ENCODE assay signal across 8 cellular contexts in genomic region chr2:200862532-200863000, GRCh38. TPM values are rescaled to one million over a fixed set of nuclear protein-coding genes. Genes with fewer than 3 reads are reported as not detected.
DNase-seq lines count a peak whose midpoint lies in the region; ATAC-seq and TF ChIP-seq lines count a peak whose summit lies in the region.

No MANE protein-coding gene starts in this region.

- no peaks in the 10 kb centered on the region for H3K27me3 ChIP-seq in brain microvascular endothelial cell (replicated peaks)
- no peaks in the 10 kb centered on the region for H3K27me3 ChIP-seq in liver (ENCODE audit: control insufficient read depth in 4 of 4, insufficient read depth in 4 of 4, low read length in 3 of 4)

- H3K4me3 ChIP-seq in brain microvascular endothelial cell (ENCODE audit: low read depth, low read length), result peak overlapping the region; percentile 84
- peak overlapping the region; percentile 71 to 100 (median 89) for H3K4me3 ChIP-seq in liver (ENCODE audit: low read depth in 1 of 3, low read length in 3 of 3)

- H3K4me3 Mint-ChIP-seq in CD14-positive monocyte, result peak overlapping the region; percentile 89 to 97

- peak; percentile 60 for DNase-seq in CD14-positive monocyte (ENCODE audit: low spot score)
- DNase-seq in T-helper 9 cell, result peak; percentile 44
- DNase-seq in brain microvascular endothelial cell, result peak; percentile 68
- DNase-seq in stimulated activated CD4-positive, alpha-beta T cell treated with anti-CD3 and anti-CD28 coated beads, TNF-alpha, amount 100 ng/mL, for 24 hours (ENCODE audit: low read depth in 3 of 3), result peak; percentile 29 to 66 (median 48)
- no peak for DNase-seq in LoVo (ENCODE audit: low spot score)

- H3K9me3 ChIP-seq in liver (ENCODE audit: control insufficient read depth in 4 of 4, low read length in 3 of 4), result no peaks in the 10 kb centered on the region

- peak; percentile 21 for ATAC-seq in HG02973 (IDR thresholded peaks at IDR 0.05; ENCODE audit: unreplicated experiment)
- no peak for ATAC-seq in HG03196 (IDR thresholded peaks at IDR 0.05; ENCODE audit: unreplicated experiment)

- H3K4me1 ChIP-seq in liver (ENCODE audit: control insufficient read depth in 4 of 4, insufficient read depth in 4 of 4, low read length in 3 of 4), result peaks cover 2 to 43% (median 31%) of the 10 kb centered on the region in 4 donors

- H3K9me3 Mint-ChIP-seq in CD14-positive monocyte, result peaks cover 0 to 1% (median 0%) of the 10 kb centered on the region in 7 donors

- H3K27ac ChIP-seq in brain microvascular endothelial cell, result peak overlapping the region; percentile 98
- H3K27ac ChIP-seq in liver (ENCODE audit: low read depth in 1 of 2, low read length in 2 of 2), result peak overlapping the region; percentile 100

- no peak for TF ChIP-seq RAD21 in liver (IDR thresholded peaks at IDR 0.05)

- in situ Hi-C loops in brain microvascular endothelial cell (cut with HindIII; ENCODE audit: low pct_ligation_motif_present, low sequenced_read_pairs), result no loop called here

- no peak for TF ChIP-seq CTCF in CD14-positive monocyte (IDR thresholded peaks at IDR 0.05)
- no peak for TF ChIP-seq CTCF in brain microvascular endothelial cell (IDR thresholded peaks at IDR 0.05; ENCODE audit: low read depth, low read length, missing control alignments)
- no peak for TF ChIP-seq CTCF in liver (IDR thresholded peaks at IDR 0.05; ENCODE audit: low read depth, low read length, missing input control)

- peak overlapping the region; percentile 98 to 100 (median 100) for H3K27ac Mint-ChIP-seq in CD14-positive monocyte

- H3K4me1 Mint-ChIP-seq in CD14-positive monocyte, result peaks cover 42% of the 10 kb centered on the region

- under 1% methylated on average over 13 of the region's 13 CpGs for WGBS in liver

- intact Hi-C loops in CD14-positive monocyte (cut with micrococcal nuclease), result loop anchor here (5.0 to 10.0 kb wide), 3 partner anchors 50 to 228 kb away; partner anchors contain the start of gene BZW1 (in 2 of the 2)

- H3K36me3 ChIP-seq in brain microvascular endothelial cell (replicated peaks) (peaks cover 46% of the 10 kb centered on the region), liver (ENCODE audit: control insufficient read depth in 4 of 4, insufficient read depth in 3 of 4, low read depth in 1 of 4, low read length in 3 of 4) (peaks cover 0 to 24% (median 16%) of the 10 kb centered on the region in 4 donors)

- H3K27me3 Mint-ChIP-seq in CD14-positive monocyte (ENCODE audit: low read depth in 3 of 3), result no peaks in the 10 kb centered on the region

- peaks cover 40 to 48% of the 10 kb centered on the region in 2 donors for H3K36me3 Mint-ChIP-seq in CD14-positive monocyte

- H3K9ac ChIP-seq in liver (ENCODE audit: low read depth in 1 of 2, low read length in 2 of 2), result peak overlapping the region; percentile 99 to 100

TF ChIP-seq in liver, 16 proteins besides CTCF, POLR2A, EP300 and RAD21:
- no peak for TF ChIP-seq ATF3 (IDR thresholded peaks at IDR 0.05)
- no peak for TF ChIP-seq ZBTB33 (IDR thresholded peaks at IDR 0.05)
- TF ChIP-seq GABPA (IDR thresholded peaks at IDR 0.05 in 1 of 2, conservative IDR thresholded peaks at IDR 0.05 in 1 of 2), result no peak
- no peak for TF ChIP-seq FOXA1 (IDR thresholded peaks at IDR 0.05)
- peak; percentile 23 for TF ChIP-seq REST (IDR thresholded peaks at IDR 0.05)
- TF ChIP-seq TAF1 (conservative IDR thresholded peaks at IDR 0.05), result no peak
- TF ChIP-seq YY1 (IDR thresholded peaks at IDR 0.05), result peak; percentile 52
- TF ChIP-seq RXRA (IDR thresholded peaks at IDR 0.05), result no peak
- no peak for TF ChIP-seq SP1 (IDR thresholded peaks at IDR 0.05)
TF ChIP-seq in liver: peak in this region for 2.

RNA-seq across cellular contexts. Expression of gene CLK1, which starts 1.9 kb away (rescaled TPM):
- polyA plus RNA-seq in CD14-positive monocyte (1 to 10 TPM; 7.5 to 8.2 TPM), liver (10 to 100 TPM; 21.2 to 53.7 TPM)
- 10 to 100 TPM; 69.9 to 86.3 TPM for total RNA-seq in liver

RNA-seq across cellular contexts. Expression of gene PPIL3, which starts 26.3 kb away (rescaled TPM):
- polyA plus RNA-seq in CD14-positive monocyte (10 to 100 TPM; 12.3 to 20.4 TPM), liver (1 to 10 TPM; 8.6 to 9.1 TPM)
- 10 to 100 TPM; 30.7 to 35.4 TPM for total RNA-seq in liver

RNA-seq across cellular contexts. Expression of gene NIF3L1, which starts 26.6 kb away (rescaled TPM):
- polyA plus RNA-seq in CD14-positive monocyte, result 10 to 100 TPM; 16.9 to 18.0 TPM
- 10 to 100 TPM; 19.0 to 20.7 TPM for total RNA-seq in liver
- polyA plus RNA-seq in liver, result 10 to 100 TPM; 13.2 to 14.0 TPM

RNA-seq across cellular contexts. Expression of gene BZW1, which starts 50.9 kb away (rescaled TPM):
- polyA plus RNA-seq in CD14-positive monocyte (100 to 1,000 TPM; 202 to 221 TPM), liver (100 to 1,000 TPM in 1 of 2 donors, 10 to 100 TPM in 1; 63.0 to 154 TPM)
- 100 to 1,000 TPM; 169 to 189 TPM for total RNA-seq in liver
